ENCODE assay signal across 8 cellular contexts in the genomic region with DNA sequence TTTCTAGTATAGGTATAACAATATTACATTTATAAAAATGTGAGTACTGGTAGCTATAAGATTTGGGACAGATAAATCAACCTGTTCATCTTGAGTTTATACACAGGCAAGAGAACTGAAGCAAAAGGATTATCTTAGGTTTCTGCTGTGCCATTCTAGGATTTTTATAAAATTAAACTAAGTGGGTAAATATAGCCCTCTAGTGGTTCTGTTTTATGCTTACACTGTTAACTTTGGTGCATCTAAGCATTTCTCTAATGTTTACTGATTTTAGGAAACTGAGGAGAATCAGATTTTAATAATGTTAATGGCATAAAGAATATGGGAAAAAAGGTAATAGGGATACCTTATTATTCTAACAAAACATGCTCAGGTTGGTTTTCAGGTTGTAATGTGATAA. TPM values are rescaled to one million over a fixed set of nuclear protein-coding genes. Genes with fewer than 3 reads are reported as not detected.
DNase-seq lines count a peak whose midpoint lies in the region; ATAC-seq, FAIRE-seq and TF ChIP-seq lines count a peak whose summit lies in the region.

No MANE protein-coding gene starts in this region.

- H3K4me1 Mint-ChIP-seq in nephron progenitor cell = no peaks in the 10 kb centered on the region

- H3K4me3 ChIP-seq in MM.1S (ENCODE audit: low read length) = no peak overlapping the region
- H3K4me3 ChIP-seq in MG63 = no peak overlapping the region

- peaks cover 29% of the 10 kb centered on the region for H3K36me3 Mint-ChIP-seq in nephron progenitor cell (ENCODE audit: low read depth)

- H2AFZ ChIP-seq in MM.1S (ENCODE audit: low read length) = no peak overlapping the region

- FAIRE-seq in colon (lab: Jason Lieb, UNC) = peak; percentile 21

- H4K20me1 ChIP-seq in MM.1S (ENCODE audit: insufficient read depth, low read length) = no peaks in the 10 kb centered on the region

- H3K4me1 ChIP-seq in MM.1S (ENCODE audit: low read length) = no peaks in the 10 kb centered on the region

- H3K9me2 ChIP-seq in MM.1S (replicated peaks; ENCODE audit: insufficient read depth, low read length) = no peaks in the 10 kb centered on the region

- H3K9me3 ChIP-seq in MM.1S (replicated peaks; ENCODE audit: insufficient read depth, low read length) (no peaks in the 10 kb centered on the region), MG63 (no peaks in the 10 kb centered on the region)

- peak; percentile 19 for DNase-seq in AG20443 (ENCODE audit: low spot score)
- DNase-seq in MM.1S = peak; percentile 35
- no peak for DNase-seq in nephron progenitor cell
- DNase-seq in omental fat pad (ENCODE audit: low spot score) = no peak
- no peak for DNase-seq in MG63
- no peak for DNase-seq in GDM1 (lab: John Stamatoyannopoulos, UW)

- peaks cover 3% of the 10 kb centered on the region; the same call in 1 of the 2 replicates for H3K36me3 ChIP-seq in MM.1S (replicated peaks; ENCODE audit: insufficient read depth, low read length)
- H3K36me3 ChIP-seq in MG63 = peaks cover 22% of the 10 kb centered on the region

- H3K9ac ChIP-seq in MM.1S (ENCODE audit: low read length) = no peak overlapping the region

- H3K9me3 Mint-ChIP-seq in nephron progenitor cell = no peaks in the 10 kb centered on the region

- H3K27ac Mint-ChIP-seq in nephron progenitor cell = no peak overlapping the region

- no peak overlapping the region for H3K4me3 Mint-ChIP-seq in nephron progenitor cell

- ATAC-seq in GM18867 (IDR thresholded peaks at IDR 0.05; ENCODE audit: unreplicated experiment) = peak; percentile 75
- ATAC-seq in omental fat pad (ENCODE audit: low FRiP score) = no peak

- H3K27me3 Mint-ChIP-seq in nephron progenitor cell (ENCODE audit: low read depth, poor library complexity) = no peaks in the 10 kb centered on the region

- no peaks in the 10 kb centered on the region for H3K79me2 ChIP-seq in MM.1S (ENCODE audit: low read length)

- no peak overlapping the region for H3K4me2 ChIP-seq in MM.1S (ENCODE audit: low read depth, low read length)

- no peaks in the 10 kb centered on the region for H3F3A ChIP-seq in MM.1S (ENCODE audit: insufficient read depth, low read length)

- H3K27me3 ChIP-seq in MM.1S (replicated peaks; ENCODE audit: insufficient read depth, low read length) (no peaks in the 10 kb centered on the region), MG63 (no peaks in the 10 kb centered on the region)

- TF ChIP-seq CTCF in MM.1S (IDR thresholded peaks at IDR 0.05; ENCODE audit: low read length) (peak; percentile 47), nephron progenitor cell (IDR thresholded peaks at IDR 0.05) (peak; percentile 43), omental fat pad (IDR thresholded peaks at IDR 0.05) (no peak)

- no peak overlapping the region for H3K27ac ChIP-seq in MM.1S (ENCODE audit: low read length)

RNA-seq across cellular contexts. Expression of gene RRH, which starts 1.1 kb away (rescaled TPM):
- total RNA-seq in omental fat pad = 1 to 10 TPM in 1 of 4 donors, under 1 TPM in 3; 0.28 to 1.1 (median 0.34) TPM
- not detected in 2 replicates for total RNA-seq in MG63 (2014; rRNA removed; shearing (Covaris generic); ENCODE audit: low replicate concordance)

RNA-seq across cellular contexts. Expression of gene GAR1, which starts 11.2 kb away (rescaled TPM):
- 10 to 100 TPM in 1 of 4 donors, 1 to 10 TPM in 3; 3.2 to 14.3 (median 7.4) TPM for total RNA-seq in omental fat pad
- 4.1 and 15.2 TPM in 2 replicates for total RNA-seq in MG63 (2014; rRNA removed; shearing (Covaris generic); ENCODE audit: low replicate concordance)

RNA-seq across cellular contexts. Expression of gene LRIT3, which starts 21.2 kb away (rescaled TPM):
- total RNA-seq in omental fat pad = under 1 TPM; 0.19 to 0.37 (median 0.28) TPM
- not detected in 2 replicates for total RNA-seq in MG63 (2014; rRNA removed; shearing (Covaris generic); ENCODE audit: low replicate concordance)

RNA-seq across cellular contexts. Expression of gene CFI, which starts 24.9 kb away (rescaled TPM):
- 100 to 1,000 TPM in 1 of 4 donors, 10 to 100 TPM in 3; 49.7 to 127 (median 55.1) TPM for total RNA-seq in omental fat pad
- total RNA-seq in MG63 (2014; rRNA removed; shearing (Covaris generic); ENCODE audit: low replicate concordance) = not detected in 2 replicates

Comparison
In these comparisons a context has a peak if more than half of its experiments do, and no peak if none do; other contexts are left out.
1. DNase-seq: peak in AG20443 (single experiment) and MM.1S (single experiment); none in nephron progenitor cell (single experiment), omental fat pad (single experiment), MG63 (single experiment) and GDM1 (single experiment).
2. CTCF ChIP-seq: peak in MM.1S (single experiment) and nephron progenitor cell (single experiment); none in omental fat pad (0 of 3).